Comparison of ENCODE assay signal across 18 cellular contexts in genomic region chr7:102460467-102460866, GRCh38.
"Had no signal": no experiment of that assay in that cellular context is flagged by ENCODE, and none has a peak within 500 bp of the region (broad histone marks: within the 10 kb centered on the region; RNA-seq: fewer than 3 reads in every experiment).

No MANE protein-coding gene starts in this region.

- H3K27me3 ChIP-seq: colonic mucosa, esophagus squamous epithelium, gastrocnemius medialis, right lobe of liver, tibial nerve had no signal

- H3K9me3 Mint-ChIP-seq: naive thymus-derived CD4-positive, alpha-beta T cell; stimulated activated naive CD8-positive, alpha-beta T cell treated with anti-CD3 and anti-CD28 coated beads, Interleukin-15, amount 100 ng/mL, for 72 hours; T-cell had no signal

- DNase-seq: activated CD4-positive, alpha-beta T cell treated with anti-CD3 and anti-CD28 coated beads for 1 hour; activated CD4-positive, alpha-beta T cell treated with anti-CD3 and anti-CD28 coated beads, Interleukin-2, amount 50 U/mL, for 4 hours; activated gamma-delta T cell treated with Interleukin-2 at 50 U/mL for 16 hours; amygdala; colonic mucosa; esophagus squamous epithelium; gastrocnemius medialis; hippocampal formation; left ventricle myocardium inferior; naive thymus-derived CD4-positive, alpha-beta T cell; nucleus accumbens; right lobe of liver; stimulated activated CD4-positive, alpha-beta T cell treated with anti-CD3 and anti-CD28 coated beads, Interleukin-1b, Interleukin-23, amount 100 ng/mL, for 48 hours; stimulated activated naive CD8-positive, alpha-beta T cell treated with anti-CD3 and anti-CD28 coated beads, Interleukin-15, amount 100 ng/mL, for 72 hours; T-cell had no signal

- H3K9me3 ChIP-seq: colonic mucosa, esophagus squamous epithelium, gastrocnemius medialis, left ventricle myocardium inferior, right lobe of liver, tibial nerve had no signal

- H3K27me3 Mint-ChIP-seq: activated naive CD8-positive, alpha-beta T cell; naive thymus-derived CD4-positive, alpha-beta T cell; stimulated activated naive CD8-positive, alpha-beta T cell treated with anti-CD3 and anti-CD28 coated beads, Interleukin-15, amount 100 ng/mL, for 72 hours; T-cell had no signal

- H3K27ac Mint-ChIP-seq: activated naive CD8-positive, alpha-beta T cell; T-cell had no signal

- ATAC-seq: gastrocnemius medialis; naive thymus-derived CD4-positive, alpha-beta T cell; right lobe of liver; stimulated activated naive CD8-positive, alpha-beta T cell treated with anti-CD3 and anti-CD28 coated beads, Interleukin-15, amount 100 ng/mL, for 72 hours; T-cell had no signal

- H3K4me3 Mint-ChIP-seq: activated naive CD8-positive, alpha-beta T cell; naive thymus-derived CD4-positive, alpha-beta T cell; stimulated activated naive CD8-positive, alpha-beta T cell treated with anti-CD3 and anti-CD28 coated beads, Interleukin-15, amount 100 ng/mL, for 72 hours; T-cell had no signal

- H3K27ac ChIP-seq: colonic mucosa, esophagus squamous epithelium, gastrocnemius medialis, left ventricle myocardium inferior, right lobe of liver, skin epidermis, tibial nerve had no signal

- H3K36me3 Mint-ChIP-seq: activated naive CD8-positive, alpha-beta T cell; T-cell had no signal

- H3K4me3 ChIP-seq: colonic mucosa, esophagus squamous epithelium, gastrocnemius medialis, left ventricle myocardium inferior, right lobe of liver, skin epidermis, tibial nerve had no signal

- H3K36me3 ChIP-seq: colonic mucosa had no signal
